ENCODE assay signal across 1 cellular context in genomic region chr10:98411768-98412167, GRCh38.
TF ChIP-seq lines count a peak whose summit lies in the region.

No MANE protein-coding gene starts in this region.

TF ChIP-seq in HepG2, 621 proteins besides CTCF, POLR2A, EP300 and RAD21:
- TF ChIP-seq FOXP1 (IDR thresholded peaks at IDR 0.05) (no peak), FOXP1 (CRISPR knock-in tag; IDR thresholded peaks at IDR 0.05) (no peak), GTF2F1 (IDR thresholded peaks at IDR 0.05; ENCODE audit: low read length) (no peak), ZNF546 (CRISPR knock-in tag; conservative IDR thresholded peaks at IDR 0.05) (no peak), AGO1 (IDR thresholded peaks at IDR 0.05; ENCODE audit: low read depth, low read length, poor library complexity, severe bottlenecking) (no peak), DNMT3B (CRISPR knock-in tag; conservative IDR thresholded peaks at IDR 0.05) (no peak), ZNF878 (CRISPR knock-in tag; IDR thresholded peaks at IDR 0.05) (no peak), PHF5A (CRISPR knock-in tag; IDR thresholded peaks at IDR 0.05; ENCODE audit: low read depth, unreplicated experiment) (no peak), ZNF558 (CRISPR knock-in tag; IDR thresholded peaks at IDR 0.05; ENCODE audit: borderline replicate concordance) (no peak), AKAP8 (CRISPR knock-in tag; IDR thresholded peaks at IDR 0.05) (no peak), MXD4 (CRISPR knock-in tag; IDR thresholded peaks at IDR 0.05) (no peak)
- TF ChIP-seq, protein P1, sequence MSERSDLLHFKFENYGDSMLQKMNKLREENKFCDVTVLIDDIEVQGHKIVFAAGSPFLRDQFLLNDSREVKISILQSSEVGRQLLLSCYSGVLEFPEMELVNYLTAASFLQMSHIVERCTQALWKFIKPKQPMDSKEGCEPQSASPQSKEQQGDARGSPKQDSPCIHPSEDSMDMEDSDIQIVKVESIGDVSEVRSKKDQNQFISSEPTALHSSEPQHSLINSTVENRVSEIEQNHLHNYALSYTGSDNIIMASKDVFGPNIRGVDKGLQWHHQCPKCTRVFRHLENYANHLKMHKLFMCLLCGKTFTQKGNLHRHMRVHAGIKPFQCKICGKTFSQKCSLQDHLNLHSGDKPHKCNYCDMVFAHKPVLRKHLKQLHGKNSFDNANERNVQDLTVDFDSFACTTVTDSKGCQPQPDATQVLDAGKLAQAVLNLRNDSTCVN (CRISPR knock-in tag; IDR thresholded peaks at IDR 0.05; ENCODE audit: borderline replicate concordance): no peak
- TF ChIP-seq, protein P2, sequence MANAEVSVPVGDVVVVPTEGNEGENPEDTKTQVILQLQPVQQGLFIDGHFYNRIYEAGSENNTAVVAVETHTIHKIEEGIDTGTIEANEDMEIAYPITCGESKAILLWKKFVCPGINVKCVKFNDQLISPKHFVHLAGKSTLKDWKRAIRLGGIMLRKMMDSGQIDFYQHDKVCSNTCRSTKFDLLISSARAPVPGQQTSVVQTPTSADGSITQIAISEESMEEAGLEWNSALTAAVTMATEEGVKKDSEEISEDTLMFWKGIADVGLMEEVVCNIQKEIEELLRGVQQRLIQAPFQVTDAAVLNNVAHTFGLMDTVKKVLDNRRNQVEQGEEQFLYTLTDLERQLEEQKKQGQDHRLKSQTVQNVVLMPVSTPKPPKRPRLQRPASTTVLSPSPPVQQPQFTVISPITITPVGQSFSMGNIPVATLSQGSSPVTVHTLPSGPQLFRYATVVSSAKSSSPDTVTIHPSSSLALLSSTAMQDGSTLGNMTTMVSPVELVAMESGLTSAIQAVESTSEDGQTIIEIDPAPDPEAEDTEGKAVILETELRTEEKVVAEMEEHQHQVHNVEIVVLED (CRISPR knock-in tag; IDR thresholded peaks at IDR 0.05; ENCODE audit: borderline replicate concordance): no peak
- TF ChIP-seq, protein P3, sequence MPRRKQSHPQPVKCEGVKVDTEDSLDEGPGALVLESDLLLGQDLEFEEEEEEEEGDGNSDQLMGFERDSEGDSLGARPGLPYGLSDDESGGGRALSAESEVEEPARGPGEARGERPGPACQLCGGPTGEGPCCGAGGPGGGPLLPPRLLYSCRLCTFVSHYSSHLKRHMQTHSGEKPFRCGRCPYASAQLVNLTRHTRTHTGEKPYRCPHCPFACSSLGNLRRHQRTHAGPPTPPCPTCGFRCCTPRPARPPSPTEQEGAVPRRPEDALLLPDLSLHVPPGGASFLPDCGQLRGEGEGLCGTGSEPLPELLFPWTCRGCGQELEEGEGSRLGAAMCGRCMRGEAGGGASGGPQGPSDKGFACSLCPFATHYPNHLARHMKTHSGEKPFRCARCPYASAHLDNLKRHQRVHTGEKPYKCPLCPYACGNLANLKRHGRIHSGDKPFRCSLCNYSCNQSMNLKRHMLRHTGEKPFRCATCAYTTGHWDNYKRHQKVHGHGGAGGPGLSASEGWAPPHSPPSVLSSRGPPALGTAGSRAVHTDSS (CRISPR knock-in tag; conservative IDR thresholded peaks at IDR 0.05): no peak
TF ChIP-seq in HepG2: peak in this region for 0.
